Comparison of ENCODE assay signal across 1 cellular context in genomic region chr1:83011270-83011669, GRCh38.
TF ChIP-seq lines count a peak whose summit lies in the region.

No MANE protein-coding gene starts in this region.

TF ChIP-seq in GM23338, 12 proteins besides CTCF, POLR2A, EP300 and RAD21 (continued from another document):
- TF ChIP-seq REST (IDR thresholded peaks at IDR 0.05; ENCODE audit: unreplicated experiment) (no peak), EZH2phosphoT487 (IDR thresholded peaks at IDR 0.05; ENCODE audit: unreplicated experiment) (no peak)
